15 cellular contexts compared by ENCODE assay signal in genomic region chr4:100591156-100591876, GRCh38.
DNase-seq lines count a peak whose midpoint lies in the region; ATAC-seq and TF ChIP-seq lines count a peak whose summit lies in the region.
"Had no signal": no experiment of that assay in that cellular context is flagged by ENCODE, and none has a peak within 500 bp of the region (broad histone marks: within the 10 kb centered on the region; RNA-seq: fewer than 3 reads in every experiment).

No MANE protein-coding gene starts in this region.

- H3K4me1 Mint-ChIP-seq in activated CD4-positive, alpha-beta T cell treated with anti-CD3 and anti-CD28 coated beads, Interleukin-2, amount 10 ng/mL, durations not matched to agents 7 days and 5 days: no peaks in the 10 kb centered on the region

- H3K4me1 ChIP-seq in lung (ENCODE audit: control insufficient read depth in 2 of 2, insufficient read depth in 2 of 2, low read length in 2 of 2): peaks cover 0 to 6% of the 10 kb centered on the region in 2 donors

- DNase-seq in DMS153 treated with DMSO at 0.1 percent for 48 hours (lab: John Stamatoyannopoulos, UW; ENCODE audit: unreplicated experiment) (peak; percentile 16), NCI-H2029 (lab: John Stamatoyannopoulos, UW) (peak; percentile 66), astrocyte of the hippocampus (ENCODE audit: low read depth, low spot score) (peak; percentile 64), lung (ENCODE audit: low spot score) (peak; percentile 68), NCI-H524 treated with DMSO at 0.1 percent for 48 hours (lab: John Stamatoyannopoulos, UW) (no peak), UCSD-AML1 (lab: John Stamatoyannopoulos, UW; ENCODE audit: unreplicated experiment) (no peak)
- no peak for DNase-seq in activated CD4-positive, alpha-beta T cell treated with anti-CD3 and anti-CD28 coated beads, Interleukin-2, amount 10 ng/mL, durations not matched to agents 7 days and 5 days
- DNase-seq: activated CD8-positive, alpha-beta memory T cell treated with anti-CD3 and anti-CD28 coated beads for 24 hours; anterior cingulate cortex; COR-L47; NCI-H2081 treated with DMSO at 0.1 percent for 48 hours had no signal

- POLR2A ChIA-PET in activated CD4-positive, alpha-beta T cell treated with anti-CD3 and anti-CD28 coated beads, Interleukin-2, amount 10 ng/mL, durations not matched to agents 7 days and 5 days (lab: Charles Lee): no interaction called here

- ATAC-seq in lung (ENCODE audit: insufficient read depth, low FRiP score) (no peak), GM21528 (IDR thresholded peaks at IDR 0.05; ENCODE audit: low FRiP score, unreplicated experiment) (no peak)
- ATAC-seq: natural killer cell treated with Interleukin-12 subunit alpha and Interleukin-12 subunit beta and Interleukin-15 and Interleukin-18, amount 100 ng/mL, for 72 hours had no signal

- H3K9me3 ChIP-seq in lung (ENCODE audit: control insufficient read depth in 2 of 2, insufficient read depth in 1 of 2, low read length in 1 of 2): no peaks in the 10 kb centered on the region

- H3K27me3 ChIP-seq in lung (ENCODE audit: control insufficient read depth, insufficient read depth): no peaks in the 10 kb centered on the region

- 56 to 75% methylated on average over 7 of the region's 7 CpGs for WGBS in lung, 2 donors

- H3K4me3 ChIP-seq in lung: no peak overlapping the region

- no peaks in the 10 kb centered on the region for H3K36me3 ChIP-seq in lung (ENCODE audit: control insufficient read depth in 2 of 2, insufficient read depth in 2 of 2, low read length in 2 of 2)

- CTCF ChIA-PET in activated CD4-positive, alpha-beta T cell treated with anti-CD3 and anti-CD28 coated beads, Interleukin-2, amount 10 ng/mL, durations not matched to agents 7 days and 5 days (lab: Charles Lee): no interaction called here

- no peak overlapping the region for H3K4me3 Mint-ChIP-seq in activated CD4-positive, alpha-beta T cell treated with anti-CD3 and anti-CD28 coated beads, Interleukin-2, amount 10 ng/mL, durations not matched to agents 7 days and 5 days
- H3K4me3 Mint-ChIP-seq: natural killer cell treated with Interleukin-12 subunit alpha and Interleukin-12 subunit beta and Interleukin-15 and Interleukin-18, amount 100 ng/mL, for 72 hours; type B pancreatic cell had no signal

- H3K27ac Mint-ChIP-seq in activated CD4-positive, alpha-beta T cell treated with anti-CD3 and anti-CD28 coated beads, Interleukin-2, amount 10 ng/mL, durations not matched to agents 7 days and 5 days: no peak overlapping the region
- H3K27ac Mint-ChIP-seq: activated T-helper 2 cell treated with anti-CD3 and anti-CD28 coated beads, Interferon-gamma antibody, Interleukin-2, Interleukin-4, amounts not matched to agents 10 μg/mL and 5 μg/mL and 100 μg/mL, durations not matched to agents 14 hours and 24 hours and 36 hours; natural killer cell treated with Interleukin-12 subunit alpha and Interleukin-12 subunit beta and Interleukin-15 and Interleukin-18, amount 100 ng/mL, for 72 hours; type B pancreatic cell had no signal

- peaks cover 2% of the 10 kb centered on the region for H3K27me3 Mint-ChIP-seq in activated CD4-positive, alpha-beta T cell treated with anti-CD3 and anti-CD28 coated beads, Interleukin-2, amount 10 ng/mL, durations not matched to agents 7 days and 5 days

- no peak for TF ChIP-seq CTCF in lung (IDR thresholded peaks at IDR 0.05; ENCODE audit: control extremely low read depth, extremely low read depth)

- no peak overlapping the region for H3K27ac ChIP-seq in lung (ENCODE audit: low read depth in 1 of 2, low read length in 1 of 2)

- no peaks in the 10 kb centered on the region for H3K9me3 Mint-ChIP-seq in activated CD4-positive, alpha-beta T cell treated with anti-CD3 and anti-CD28 coated beads, Interleukin-2, amount 10 ng/mL, durations not matched to agents 7 days and 5 days
- H3K9me3 Mint-ChIP-seq: activated T-helper 2 cell treated with anti-CD3 and anti-CD28 coated beads, Interferon-gamma antibody, Interleukin-2, Interleukin-4, amounts not matched to agents 10 μg/mL and 5 μg/mL and 100 μg/mL, durations not matched to agents 14 hours and 24 hours and 36 hours; natural killer cell treated with Interleukin-12 subunit alpha and Interleukin-12 subunit beta and Interleukin-15 and Interleukin-18, amount 100 ng/mL, for 72 hours; type B pancreatic cell had no signal

- no peaks in the 10 kb centered on the region for H3K36me3 Mint-ChIP-seq in activated CD4-positive, alpha-beta T cell treated with anti-CD3 and anti-CD28 coated beads, Interleukin-2, amount 10 ng/mL, durations not matched to agents 7 days and 5 days (ENCODE audit: low read depth)
- H3K36me3 Mint-ChIP-seq: natural killer cell treated with Interleukin-12 subunit alpha and Interleukin-12 subunit beta and Interleukin-15 and Interleukin-18, amount 100 ng/mL, for 72 hours; type B pancreatic cell had no signal

Comparison
In these comparisons a context has a peak if more than half of its experiments do, and no peak if none do; other contexts are left out.
1. DNase-seq: peak in DMS153 treated with DMSO at 0.1 percent for 48 hours (single experiment), NCI-H2029 (single experiment), astrocyte of the hippocampus (single experiment) and lung (single experiment); none in NCI-H524 treated with DMSO at 0.1 percent for 48 hours (single experiment), activated CD4-positive, alpha-beta T cell treated with anti-CD3 and anti-CD28 coated beads, Interleukin-2, amount 10 ng/mL, durations not matched to agents 7 days and 5 days (single experiment) and UCSD-AML1 (single experiment).